ENCODE assay signal across 1 cellular context in genomic region chr16:27374231-27374793, GRCh38.
TF ChIP-seq lines count a peak whose summit lies in the region.

No MANE protein-coding gene starts in this region.

TF ChIP-seq in GM12878, 131 proteins besides CTCF, POLR2A, EP300 and RAD21 (continued from another document and continues in another):
- TF ChIP-seq ELK1 (IDR thresholded peaks at IDR 0.05; ENCODE audit: low read depth, low read length) (peak; percentile 28; the same call in 1 of the 2 replicates), JUND (IDR thresholded peaks at IDR 0.05; ENCODE audit: low read depth, low read length) (no peak), RFX5 (IDR thresholded peaks at IDR 0.05; ENCODE audit: low read depth, low read length) (no peak), CHD4 (IDR thresholded peaks at IDR 0.05) (no peak), ATF7 (IDR thresholded peaks at IDR 0.05; ENCODE audit: low read depth) (no peak), NBN (IDR thresholded peaks at IDR 0.05) (no peak), NFIC (IDR thresholded peaks at IDR 0.05; ENCODE audit: low read depth, low read length) (peak; percentile 81), RAD51 (IDR thresholded peaks at IDR 0.05) (no peak), MTA2 (IDR thresholded peaks at IDR 0.05; ENCODE audit: low read depth) (peak; percentile 55; the same call in 1 of the 2 replicates), SMAD1 (IDR thresholded peaks at IDR 0.05; ENCODE audit: low read depth, partially characterized antibody) (no peak), SKIL (IDR thresholded peaks at IDR 0.05; ENCODE audit: low read depth, poor library complexity, severe bottlenecking) (no peak), BCLAF1 (IDR thresholded peaks at IDR 0.05) (no peak), BCL3 (IDR thresholded peaks at IDR 0.05; ENCODE audit: borderline replicate concordance, insufficient read depth, low read depth, low read length, poor library complexity, severe bottlenecking) (no peak), PKNOX1 (IDR thresholded peaks at IDR 0.05) (no peak), ATF2 (IDR thresholded peaks at IDR 0.05; ENCODE audit: low read length) (peak; percentile 43; the same call in 1 of the 2 replicates), MEF2B (IDR thresholded peaks at IDR 0.05; ENCODE audit: partially characterized antibody, poor library complexity, severe bottlenecking) (peak; percentile 73), YY1 (IDR thresholded peaks at IDR 0.05; ENCODE audit: low read depth, low read length) (peak; percentile 60; the same call in 1 of the 2 replicates), ETV6 (conservative IDR thresholded peaks at IDR 0.05 in 1 of 2, IDR thresholded peaks at IDR 0.05 in 1 of 2; ENCODE audit: borderline replicate concordance in 1 of 2, low read depth in 1 of 2) (peak in 1 of 2 experiments; percentile 71; a peak in 2 of 4 replicates), YBX1 (IDR thresholded peaks at IDR 0.05) (no peak), KLF5 (IDR thresholded peaks at IDR 0.05; ENCODE audit: partially characterized antibody) (no peak), CHD2 (IDR thresholded peaks at IDR 0.05; ENCODE audit: borderline replicate concordance, low read depth, low read length) (no peak), NRF1 (conservative IDR thresholded peaks at IDR 0.05; ENCODE audit: low read depth, low read length) (no peak), E2F4 (IDR thresholded peaks at IDR 0.05; ENCODE audit: low read depth, low read length) (no peak), RBBP5 (conservative IDR thresholded peaks at IDR 0.05) (no peak), CREB1 (IDR thresholded peaks at IDR 0.05; ENCODE audit: low read depth) (no peak), POLR2AphosphoS2 (IDR thresholded peaks at IDR 0.05; ENCODE audit: low read depth, low read length) (no peak), ZBTB33 (IDR thresholded peaks at IDR 0.05) (no peak), TBL1XR1 (IDR thresholded peaks at IDR 0.05; ENCODE audit: low read depth, low read length) (peak; percentile 70; the same call in 1 of the 2 replicates), ZNF24 (IDR thresholded peaks at IDR 0.05) (peak; percentile 43), EGR1 (IDR thresholded peaks at IDR 0.05; ENCODE audit: borderline replicate concordance in 1 of 2, low read depth in 2 of 2, low read length in 2 of 2) (no peak), POU2F2 (IDR thresholded peaks at IDR 0.05; ENCODE audit: borderline replicate concordance, low read depth, low read length) (no peak; the same call in 2 of the 3 replicates), E4F1 (IDR thresholded peaks at IDR 0.05; ENCODE audit: borderline replicate concordance, partially characterized antibody) (no peak), SMC3 (IDR thresholded peaks at IDR 0.05; ENCODE audit: borderline replicate concordance, low read length) (no peak), PML (IDR thresholded peaks at IDR 0.05; ENCODE audit: low read length) (no peak; the same call in 1 of the 2 replicates), STAT1 (conservative IDR thresholded peaks at IDR 0.05) (no peak), ZNF207 (IDR thresholded peaks at IDR 0.05; ENCODE audit: borderline replicate concordance) (no peak), BRCA1 (IDR thresholded peaks at IDR 0.05; ENCODE audit: low read depth, low read length) (no peak), MYC (IDR thresholded peaks at IDR 0.05; ENCODE audit: insufficient read depth, insufficient read length, insufficient replicate concordance, low read length, severe bottlenecking) (no peak), TCF7 (IDR thresholded peaks at IDR 0.05; ENCODE audit: borderline replicate concordance) (0 out of 2 replicates have a peak, but pooled peaks have one; percentile 8), SPI1 (IDR thresholded peaks at IDR 0.05; ENCODE audit: borderline replicate concordance, insufficient read depth, low read depth, low read length) (peak; percentile 77; the same call in 1 of the 2 replicates), ZSCAN29 (IDR thresholded peaks at IDR 0.05) (no peak), GATAD2B (conservative IDR thresholded peaks at IDR 0.05; ENCODE audit: low read depth) (no peak; the same call in 1 of the 2 replicates), PBX3 (IDR thresholded peaks at IDR 0.05; ENCODE audit: insufficient replicate concordance, low read depth, low read length) (no peak), FOXM1 (IDR thresholded peaks at IDR 0.05; ENCODE audit: low read depth, low read length) (peak; percentile 60; the same call in 1 of the 2 replicates), IRF3 (IDR thresholded peaks at IDR 0.05) (no peak), KDM1A (IDR thresholded peaks at IDR 0.05; ENCODE audit: borderline replicate concordance) (no peak)
